ENCODE assay signal across 8 cellular contexts in genomic region chr7:157228864-157229422, GRCh38.
A peak's percentile ranks its signal among the peaks of the same experiment; 100 is the strongest.
DNase-seq lines count a peak whose midpoint lies in the region; ATAC-seq and TF ChIP-seq lines count a peak whose summit lies in the region.

No MANE protein-coding gene starts in this region.

- CTCF ChIA-PET in PC-3 (lab: Charles Lee), result no interaction called here

- H3K4me1 ChIP-seq in PC-3 (ENCODE audit: insufficient read depth, low read length) (0 out of 2 replicates have a peak, but pooled peaks cover 8% of the 10 kb centered on the region), endodermal cell (ENCODE audit: control insufficient read depth, insufficient read depth, low read length) (no peaks in the 10 kb centered on the region), uterus (no peaks in the 10 kb centered on the region)

- H3K9me3 ChIP-seq in PC-3 (ENCODE audit: low read length), result no peaks in the 10 kb centered on the region
- no peaks in the 10 kb centered on the region for H3K9me3 ChIP-seq in endodermal cell (ENCODE audit: control insufficient read depth, low read length)
- H3K9me3 ChIP-seq in uterus, result no peaks in the 10 kb centered on the region

- H3K27me3 Mint-ChIP-seq in endodermal cell (ENCODE audit: insufficient read depth), result no peaks in the 10 kb centered on the region

- H4K20me1 ChIP-seq in PC-3 (ENCODE audit: low read length), result no peaks in the 10 kb centered on the region

- no peak overlapping the region for H2AFZ ChIP-seq in PC-3 (ENCODE audit: low read length)

- TF ChIP-seq CTCF in PC-3 (conservative IDR thresholded peaks at IDR 0.05; ENCODE audit: low read depth, low read length), result peak; percentile 63
- TF ChIP-seq CTCF in endodermal cell (conservative IDR thresholded peaks at IDR 0.05), result peak; percentile 73
- no peak for TF ChIP-seq CTCF in uterus (IDR thresholded peaks at IDR 0.05)

- H3K27ac Mint-ChIP-seq in endodermal cell, result peak overlapping the region; percentile 55

- no peak overlapping the region for H3K27ac ChIP-seq in PC-3 (ENCODE audit: low read length)
- no peak overlapping the region for H3K27ac ChIP-seq in endodermal cell (ENCODE audit: low read depth, low read length)
- H3K27ac ChIP-seq in uterus, result no peak overlapping the region

- POLR2A ChIA-PET in PC-3 (lab: Charles Lee; ENCODE audit: unreplicated experiment), result no interaction called here

- H3K9ac ChIP-seq in PC-3 (ENCODE audit: low read length), result no peak overlapping the region
- H3K9ac ChIP-seq in endodermal cell (ENCODE audit: extremely low read depth, low read length, poor library complexity, severe bottlenecking), result no peak overlapping the region

- no peaks in the 10 kb centered on the region for H3K79me2 ChIP-seq in PC-3 (ENCODE audit: low read length)

- H3K9me3 Mint-ChIP-seq in endodermal cell, result no peaks in the 10 kb centered on the region

- no peaks in the 10 kb centered on the region for H3K4me1 Mint-ChIP-seq in endodermal cell

- intact Hi-C loops in PC-3 (cut with micrococcal nuclease) (loop anchor here (1.0 kb wide), 1 partner anchor 111 kb away; no protein-coding TSS in a partner anchor), uterus (cut with DNase I; ENCODE audit: low total_unique reads) (no loop called here)

- H3K4me2 ChIP-seq in PC-3 (ENCODE audit: low read length), result no peak overlapping the region

- TF ChIP-seq POLR2A in uterus (IDR thresholded peaks at IDR 0.05), result no peak

- H3K36me3 ChIP-seq in PC-3 (ENCODE audit: low read depth, low read length) (peaks cover 40% of the 10 kb centered on the region), endodermal cell (ENCODE audit: control insufficient read depth, insufficient read depth, low read length) (peaks cover 66% of the 10 kb centered on the region), uterus (no peaks in the 10 kb centered on the region)

- DNase-seq in A172 (ENCODE audit: low spot score) (peak; percentile 24), EL (peak; percentile 34), PC-3 (peak; percentile 45), endodermal cell (peak; percentile 82), MV-4-11 (lab: John Stamatoyannopoulos, UW) (no peak), uterus (no peak)
- DNase-seq in stimulated activated CD4-positive, alpha-beta T cell treated with anti-CD3 and anti-CD28 coated beads, Interleukin-2, amount 100 ng/mL, for 4 hours (ENCODE audit: low read depth), result peak; percentile 5

- peaks cover 59% of the 10 kb centered on the region for H3K36me3 Mint-ChIP-seq in endodermal cell (ENCODE audit: low read depth)

- H3K27me3 ChIP-seq in PC-3 (ENCODE audit: low read length) (no peaks in the 10 kb centered on the region), endodermal cell (ENCODE audit: control insufficient read depth, insufficient read depth, low read length, poor library complexity, severe bottlenecking) (no peaks in the 10 kb centered on the region), uterus (no peaks in the 10 kb centered on the region)

- no peak overlapping the region for H3K4me3 Mint-ChIP-seq in endodermal cell

- ATAC-seq in PC-3, result peak; percentile 80
- ATAC-seq in HG02840 (IDR thresholded peaks at IDR 0.05; ENCODE audit: low FRiP score, unreplicated experiment), result no peak

- H3K4me3 ChIP-seq in PC-3 (ENCODE audit: low read length) (no peak overlapping the region), endodermal cell (ENCODE audit: low read length) (no peak overlapping the region), uterus (no peak overlapping the region)

- WGBS in endodermal cell (ENCODE audit: insufficient coverage in 1 of 2, insufficient read length in 1 of 2), 2 experiments, result 79 to 91% methylated on average over 7 to 8 of the region's 8 CpGs

- H3K9me2 ChIP-seq in PC-3 (replicated peaks; ENCODE audit: low read length), result no peaks in the 10 kb centered on the region

- no TSS peak for BruUV-seq in PC-3 (replicated peaks; lab: Mats Ljungman, UMichigan)

- H3F3A ChIP-seq in PC-3 (ENCODE audit: low read length, unreplicated experiment), result no peaks in the 10 kb centered on the region

Comparison
In these comparisons a context has a peak if more than half of its experiments do, and no peak if none do; other contexts are left out.
1. DNase-seq: peak in A172 (single experiment), EL (single experiment), PC-3 (single experiment), endodermal cell (single experiment) and stimulated activated CD4-positive, alpha-beta T cell treated with anti-CD3 and anti-CD28 coated beads, Interleukin-2, amount 100 ng/mL, for 4 hours (single experiment); none in MV-4-11 (single experiment) and uterus (0 of 2).
2. CTCF ChIP-seq: peak in PC-3 (single experiment) and endodermal cell (single experiment); none in uterus (0 of 4).